ENCODE assay signal across 1 cellular context in the genomic region with DNA sequence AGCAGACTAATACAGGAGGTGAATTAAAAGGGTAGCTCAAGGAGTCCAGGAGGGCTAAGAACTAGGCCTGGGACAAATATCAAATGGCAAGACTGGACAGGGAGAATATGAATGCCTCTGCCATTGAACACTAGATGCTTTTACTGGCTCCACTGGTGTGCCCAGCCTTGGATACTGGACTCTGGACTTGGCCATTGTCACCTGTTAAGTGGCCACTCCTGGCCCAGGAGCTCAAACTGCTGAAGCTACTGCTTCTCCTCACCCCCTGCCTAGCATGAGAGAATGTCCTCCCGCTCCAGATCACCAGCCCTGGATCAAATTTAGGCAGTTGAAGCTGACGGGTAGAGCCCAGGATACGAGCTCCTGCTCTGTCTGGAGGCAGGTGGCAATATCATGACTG.
TF ChIP-seq lines count a peak whose summit lies in the region.

No MANE protein-coding gene starts in this region.

TF ChIP-seq in liver, 16 proteins besides CTCF, POLR2A, EP300 and RAD21 (continued from another document):
- TF ChIP-seq, protein P1, sequence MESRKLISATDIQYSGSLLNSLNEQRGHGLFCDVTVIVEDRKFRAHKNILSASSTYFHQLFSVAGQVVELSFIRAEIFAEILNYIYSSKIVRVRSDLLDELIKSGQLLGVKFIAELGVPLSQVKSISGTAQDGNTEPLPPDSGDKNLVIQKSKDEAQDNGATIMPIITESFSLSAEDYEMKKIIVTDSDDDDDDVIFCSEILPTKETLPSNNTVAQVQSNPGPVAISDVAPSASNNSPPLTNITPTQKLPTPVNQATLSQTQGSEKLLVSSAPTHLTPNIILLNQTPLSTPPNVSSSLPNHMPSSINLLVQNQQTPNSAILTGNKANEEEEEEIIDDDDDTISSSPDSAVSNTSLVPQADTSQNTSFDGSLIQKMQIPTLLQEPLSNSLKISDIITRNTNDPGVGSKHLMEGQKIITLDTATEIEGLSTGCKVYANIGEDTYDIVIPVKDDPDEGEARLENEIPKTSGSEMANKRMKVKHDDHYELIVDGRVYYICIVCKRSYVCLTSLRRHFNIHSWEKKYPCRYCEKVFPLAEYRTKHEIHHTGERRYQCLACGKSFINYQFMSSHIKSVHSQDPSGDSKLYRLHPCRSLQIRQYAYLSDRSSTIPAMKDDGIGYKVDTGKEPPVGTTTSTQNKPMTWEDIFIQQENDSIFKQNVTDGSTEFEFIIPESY (IDR thresholded peaks at IDR 0.05) = no peak
- TF ChIP-seq SP1 (IDR thresholded peaks at IDR 0.05) = peak; percentile 38
TF ChIP-seq in liver: peak in this region for 6.
